ENCODE assay signal across 5 cellular contexts in genomic region chr7:87465534-87465880, GRCh38. TPM values are rescaled to one million over a fixed set of nuclear protein-coding genes. Genes with fewer than 3 reads are reported as not detected.
"Had no signal": no experiment of that assay in that cellular context is flagged by ENCODE, and none has a peak within 500 bp of the region (broad histone marks: within the 10 kb centered on the region; RNA-seq: fewer than 3 reads in every experiment).

No MANE protein-coding gene starts in this region.

RNA-seq across cellular contexts. Expression of gene ABCB4, which starts 10.0 kb away (rescaled TPM):
- total RNA-seq: activated CD4-positive, alpha-beta T cell treated with anti-CD3 and anti-CD28 coated beads, Interleukin-2, amount 10 ng/mL, durations not matched to agents 24 days and 14 days; activated T-helper 17 cell treated with anti-CD3 and anti-CD28 coated beads, Interleukin-2, amount 50 U/mL, for 72 hours; MCF 10A; T-helper 1 cell treated with Interleukin-12 subunit alpha and Interleukin-12 subunit beta and Interleukin-4 antibody, amounts not matched to agents 30 ng/mL and 1 ng/mL, for 36 hours; T-helper 2 cell treated with Interferon-gamma antibody and Interleukin-4, amounts not matched to agents 100 ng/mL and 5 ng/mL, for 36 hours had no signal
